Comparison of ENCODE assay signal across 8 cellular contexts in the genomic region with DNA sequence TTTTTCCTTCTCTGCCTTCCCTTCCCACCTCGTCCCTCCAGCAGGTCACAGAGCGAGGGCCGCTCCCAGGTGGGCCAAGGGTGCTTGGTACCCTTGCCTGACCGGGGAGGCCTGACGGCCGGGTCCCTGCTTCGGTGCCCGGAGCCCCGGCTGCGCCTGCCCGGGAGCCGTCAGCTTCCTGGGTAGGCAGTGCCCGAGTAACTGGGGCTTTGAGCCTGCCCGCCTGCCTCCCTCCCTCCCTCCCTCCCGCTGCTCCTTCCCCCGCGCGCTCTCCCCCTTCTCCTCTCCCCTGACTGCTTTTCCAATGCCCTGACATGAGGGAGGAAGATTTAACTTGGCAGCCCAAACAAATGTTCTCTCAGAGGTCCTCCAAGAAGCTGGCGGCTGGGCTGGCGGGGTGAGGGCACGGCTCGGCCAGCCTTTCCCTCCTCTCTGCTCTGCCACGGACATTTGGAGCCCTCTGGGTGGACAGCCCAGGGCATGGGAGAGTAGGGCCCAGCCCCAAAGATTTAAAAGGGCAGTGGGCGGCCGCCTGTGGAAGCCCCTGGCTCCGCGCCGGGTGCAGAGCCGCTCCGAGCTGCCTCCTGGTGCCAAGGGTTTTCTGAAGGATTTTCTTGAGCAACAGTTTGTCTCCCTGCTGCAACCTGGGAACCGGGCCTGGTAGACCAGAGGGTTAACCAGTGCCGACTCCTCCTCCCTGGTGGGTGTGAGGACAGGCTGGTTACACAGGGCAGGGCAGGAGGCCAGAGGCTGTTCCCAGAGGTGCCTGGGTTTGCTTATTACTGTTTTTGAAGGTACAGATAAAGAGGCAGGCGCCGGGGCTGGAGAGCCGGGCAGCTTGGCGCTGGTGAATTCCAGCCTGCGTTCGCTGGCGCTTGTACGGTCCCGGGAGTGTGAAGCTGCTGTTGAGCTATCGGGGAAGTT. TPM values are rescaled to one million over a fixed set of nuclear protein-coding genes. Genes with fewer than 3 reads are reported as not detected.
A peak's percentile ranks its signal among the peaks of the same experiment; 100 is the strongest.
DNase-seq lines count a peak whose midpoint lies in the region; ATAC-seq and TF ChIP-seq lines count a peak whose summit lies in the region.

No MANE protein-coding gene starts in this region.

- no peaks in the 10 kb centered on the region for H3K9me3 ChIP-seq in muscle layer of duodenum (ENCODE audit: control insufficient read depth in 1 of 2, low read length in 2 of 2)

- H3K9me3 Mint-ChIP-seq in activated T-cell treated with anti-CD3 and anti-CD28 coated beads, Interleukin-2, amount 50 U/mL, for 24 hours = no peaks in the 10 kb centered on the region
- H3K9me3 Mint-ChIP-seq in type B pancreatic cell = no peaks in the 10 kb centered on the region

- no peak for ATAC-seq in GM19452 (IDR thresholded peaks at IDR 0.05; ENCODE audit: unreplicated experiment)

- peaks cover 40 to 53% of the 10 kb centered on the region in 2 donors for H3K4me1 ChIP-seq in muscle layer of duodenum (ENCODE audit: control insufficient read depth in 1 of 2, insufficient read depth in 2 of 2, low read length in 2 of 2)

- H3K27me3 ChIP-seq in muscle layer of duodenum (ENCODE audit: low read depth, low read length) = no peaks in the 10 kb centered on the region

- DNase-seq in NCI-H524 (lab: John Stamatoyannopoulos, UW) (peak; percentile 28 to 36), NCI-H524 treated with DMSO at 0.1 percent for 48 hours (lab: John Stamatoyannopoulos, UW) (no peak), NCI-H128 (lab: John Stamatoyannopoulos, UW; ENCODE audit: unreplicated experiment) (peak; percentile 15), fibroblast of peridontal ligament (ENCODE audit: extremely low read depth) (peak; percentile 90), type B pancreatic cell (ENCODE audit: extremely low spot score, unreplicated experiment) (no peak)
- DNase-seq in activated T-cell treated with anti-CD3 and anti-CD28 coated beads, Interleukin-2, amount 50 U/mL, for 24 hours = peak; percentile 55

- H3K4me1 Mint-ChIP-seq in activated T-cell treated with anti-CD3 and anti-CD28 coated beads, Interleukin-2, amount 50 U/mL, for 24 hours (ENCODE audit: low read depth) = peaks cover 30% of the 10 kb centered on the region
- H3K4me1 Mint-ChIP-seq in type B pancreatic cell (ENCODE audit: unreplicated experiment) = peaks cover 52% of the 10 kb centered on the region

- peaks cover 8% of the 10 kb centered on the region for H3K27me3 Mint-ChIP-seq in activated T-cell treated with anti-CD3 and anti-CD28 coated beads, Interleukin-2, amount 50 U/mL, for 24 hours
- no peaks in the 10 kb centered on the region for H3K27me3 Mint-ChIP-seq in type B pancreatic cell

- no peak overlapping the region for H3K27ac Mint-ChIP-seq in activated T-cell treated with anti-CD3 and anti-CD28 coated beads, Interleukin-2, amount 50 U/mL, for 24 hours
- H3K27ac Mint-ChIP-seq in type B pancreatic cell = peak overlapping the region; percentile 82

- H3K4me3 Mint-ChIP-seq in activated T-cell treated with anti-CD3 and anti-CD28 coated beads, Interleukin-2, amount 50 U/mL, for 24 hours = peak overlapping the region; percentile 75
- H3K4me3 Mint-ChIP-seq in type B pancreatic cell = peak overlapping the region; percentile 98

- peak overlapping the region; percentile 91 for H3K27ac ChIP-seq in muscle layer of duodenum (ENCODE audit: low read length)

- H3K4me3 ChIP-seq in muscle layer of duodenum (ENCODE audit: low read depth in 1 of 2, low read length in 2 of 2) = peak overlapping the region; percentile 72 to 96

- TF ChIP-seq CTCF in type B pancreatic cell (conservative IDR thresholded peaks at IDR 0.05) = no peak

- no peaks in the 10 kb centered on the region for H3K36me3 ChIP-seq in muscle layer of duodenum (ENCODE audit: control insufficient read depth in 1 of 2, insufficient read depth in 2 of 2, low read length in 2 of 2)

- H3K36me3 Mint-ChIP-seq in activated T-cell treated with anti-CD3 and anti-CD28 coated beads, Interleukin-2, amount 50 U/mL, for 24 hours (ENCODE audit: low read depth) = no peaks in the 10 kb centered on the region
- no peaks in the 10 kb centered on the region for H3K36me3 Mint-ChIP-seq in type B pancreatic cell

RNA-seq across cellular contexts. Expression of a gene that starts 2.1 kb away (rescaled TPM):
- 62.2 and 102 TPM in 2 replicates for total RNA-seq in type B pancreatic cell (ENCODE audit: low replicate concordance)

Comparison
In these comparisons a context has a peak if more than half of its experiments do, and no peak if none do; other contexts are left out.
1. DNase-seq: peak in NCI-H524 (2 of 2), NCI-H128 (single experiment), activated T-cell treated with anti-CD3 and anti-CD28 coated beads, Interleukin-2, amount 50 U/mL, for 24 hours (single experiment) and fibroblast of peridontal ligament (single experiment); none in NCI-H524 treated with DMSO at 0.1 percent for 48 hours (single experiment) and type B pancreatic cell (single experiment).